ENCODE assay signal across 13 cellular contexts in genomic region chr20:46349742-46350056, GRCh38. TPM values are rescaled to one million over a fixed set of nuclear protein-coding genes. Genes with fewer than 3 reads are reported as not detected.
A peak's percentile ranks its signal among the peaks of the same experiment; 100 is the strongest.
DNase-seq lines count a peak whose midpoint lies in the region; ATAC-seq and TF ChIP-seq lines count a peak whose summit lies in the region.
"Had no signal": no experiment of that assay in that cellular context is flagged by ENCODE, and none has a peak within 500 bp of the region (broad histone marks: within the 10 kb centered on the region; RNA-seq: fewer than 3 reads in every experiment).

No MANE protein-coding gene starts in this region.

- no peak overlapping the region for H3K27ac ChIP-seq in CD4-positive, alpha-beta T cell (ENCODE audit: low read depth, low read length)
- peak overlapping the region; percentile 5; the same call in 1 of the 2 replicates for H3K27ac ChIP-seq in HUES6 (ENCODE audit: low read depth, low read length)
- H3K27ac ChIP-seq: cardiac muscle cell, prostate gland had no signal

- CTCF ChIA-PET in CD4-positive, alpha-beta T cell (lab: Charles Lee) = interaction anchor here (1.2 to 2.3 kb wide), 3 partner anchors 15 to 335 kb away, joined by 5 to 20 read pairs (median 7); no protein-coding TSS in a partner anchor
- CTCF ChIA-PET in activated CD8-positive, alpha-beta T cell treated with anti-CD3 and anti-CD28 coated beads for 36 hours (lab: Charles Lee) = interaction anchor here (0.6 to 4.9 kb wide), 11 partner anchors 9 to 230 kb away, joined by 3 to 44 read pairs (median 7); no protein-coding TSS in a partner anchor

- DNase-seq in CD4-positive, alpha-beta T cell = no peak
- DNase-seq in adipocyte (ENCODE audit: low read depth) (no peak), mucosa of descending colon (no peak), NCI-H1436 (lab: John Stamatoyannopoulos, UW) (no peak), globus pallidus (ENCODE audit: low spot score) (no peak)
- no peak for DNase-seq in activated CD8-positive, alpha-beta T cell treated with anti-CD3 and anti-CD28 coated beads for 36 hours
- DNase-seq: KG1; NK-92 treated with Interleukin-12 subunit alpha and Interleukin-12 subunit beta, amount 100 ng/mL, for 24 hours had no signal

- H3K4me1 ChIP-seq in HUES6 (ENCODE audit: control insufficient read depth, insufficient read depth, low read length) (peaks cover 36% of the 10 kb centered on the region), adipocyte (ENCODE audit: control insufficient read depth, insufficient read depth, low read length) (peaks cover 28% of the 10 kb centered on the region), mucosa of descending colon (ENCODE audit: low read depth) (no peaks in the 10 kb centered on the region)
- H3K4me1 ChIP-seq: prostate gland had no signal

- no peaks in the 10 kb centered on the region for H3K27me3 Mint-ChIP-seq in CD4-positive, alpha-beta T cell
- no peaks in the 10 kb centered on the region for H3K27me3 Mint-ChIP-seq in activated CD8-positive, alpha-beta T cell treated with anti-CD3 and anti-CD28 coated beads for 36 hours

- TF ChIP-seq CTCF in CD4-positive, alpha-beta T cell (IDR thresholded peaks at IDR 0.05) = no peak
- TF ChIP-seq CTCF in mucosa of descending colon (IDR thresholded peaks at IDR 0.05) = no peak
- TF ChIP-seq CTCF in activated CD8-positive, alpha-beta T cell treated with anti-CD3 and anti-CD28 coated beads for 36 hours (IDR thresholded peaks at IDR 0.05) = no peak

- POLR2A ChIA-PET in CD4-positive, alpha-beta T cell (lab: Charles Lee) = interaction anchor here (1.3 to 2.0 kb wide), 2 partner anchors 10 to 14 kb away, joined by 3 to 6 read pairs; no protein-coding TSS in a partner anchor
- POLR2A ChIA-PET in activated CD8-positive, alpha-beta T cell treated with anti-CD3 and anti-CD28 coated beads for 36 hours (lab: Charles Lee) = interaction anchor here (2.5 kb wide), 1 partner anchor 8 kb away, joined by 6 read pairs; no protein-coding TSS in a partner anchor

- H3K9ac ChIP-seq in HUES6 (ENCODE audit: low read length) = peak overlapping the region; percentile 58
- peak overlapping the region; percentile 47 for H3K9ac ChIP-seq in adipocyte (ENCODE audit: low read length)

- H3K4me3 ChIP-seq in HUES6 (ENCODE audit: low read depth, low read length) (no peak overlapping the region), adipocyte (ENCODE audit: low read length) (no peak overlapping the region), mucosa of descending colon (no peak overlapping the region)
- H3K4me3 ChIP-seq: cardiac muscle cell, prostate gland had no signal

- H3K4me3 Mint-ChIP-seq in CD4-positive, alpha-beta T cell = no peak overlapping the region
- no peak overlapping the region for H3K4me3 Mint-ChIP-seq in activated CD8-positive, alpha-beta T cell treated with anti-CD3 and anti-CD28 coated beads for 36 hours

- no peaks in the 10 kb centered on the region for H3K9me3 Mint-ChIP-seq in CD4-positive, alpha-beta T cell
- H3K9me3 Mint-ChIP-seq in activated CD8-positive, alpha-beta T cell treated with anti-CD3 and anti-CD28 coated beads for 36 hours = no peaks in the 10 kb centered on the region

- intact Hi-C loops in CD4-positive, alpha-beta T cell (cut with DNase I, micrococcal nuclease) = loop anchor here (2.0 to 5.0 kb wide), 4 partner anchors 42 to 327 kb away; partner anchors contain the start of gene CDH22 (in 1 of the 2)
- intact Hi-C loops in mucosa of descending colon (cut with DNase I, micrococcal nuclease) = no loop called here
- intact Hi-C loops in activated CD8-positive, alpha-beta T cell treated with anti-CD3 and anti-CD28 coated beads for 36 hours (cut with micrococcal nuclease) = no loop called here

- no peak for ATAC-seq in CD4-positive, alpha-beta T cell (ENCODE audit: poor library complexity)
- ATAC-seq in mucosa of descending colon (peak; percentile 20), HG03571 (IDR thresholded peaks at IDR 0.05; ENCODE audit: unreplicated experiment) (no peak)
- no peak for ATAC-seq in activated CD8-positive, alpha-beta T cell treated with anti-CD3 and anti-CD28 coated beads for 36 hours

- peaks cover 15% of the 10 kb centered on the region for H3K4me1 Mint-ChIP-seq in CD4-positive, alpha-beta T cell (ENCODE audit: low read depth)
- peaks cover 16% of the 10 kb centered on the region for H3K4me1 Mint-ChIP-seq in activated CD8-positive, alpha-beta T cell treated with anti-CD3 and anti-CD28 coated beads for 36 hours (ENCODE audit: low read depth)

- no peaks in the 10 kb centered on the region for H3K9me3 ChIP-seq in CD4-positive, alpha-beta T cell (ENCODE audit: control insufficient read depth, low read length)
- H3K9me3 ChIP-seq in HUES6 (ENCODE audit: control insufficient read depth, insufficient read depth, low read depth, low read length) (no peaks in the 10 kb centered on the region), adipocyte (ENCODE audit: control insufficient read depth, low read length) (no peaks in the 10 kb centered on the region), mucosa of descending colon (no peaks in the 10 kb centered on the region)
- H3K9me3 ChIP-seq: prostate gland had no signal

- no peaks in the 10 kb centered on the region for H3K27me3 ChIP-seq in CD4-positive, alpha-beta T cell (ENCODE audit: control insufficient read depth, insufficient read depth, low read length)
- H3K27me3 ChIP-seq in HUES6 (ENCODE audit: control insufficient read depth, insufficient read depth, low read length) (peaks cover 7% of the 10 kb centered on the region; the same call in 1 of the 2 replicates), adipocyte (replicated peaks; ENCODE audit: control insufficient read depth, insufficient read depth, low read length) (no peaks in the 10 kb centered on the region)
- H3K27me3 ChIP-seq: cardiac muscle cell had no signal

- H3K36me3 Mint-ChIP-seq in CD4-positive, alpha-beta T cell (ENCODE audit: low read depth) = peaks cover 63% of the 10 kb centered on the region
- H3K36me3 Mint-ChIP-seq in activated CD8-positive, alpha-beta T cell treated with anti-CD3 and anti-CD28 coated beads for 36 hours (ENCODE audit: low read depth) = peaks cover 18% of the 10 kb centered on the region

- peak overlapping the region; percentile 42 for H3K27ac Mint-ChIP-seq in CD4-positive, alpha-beta T cell
- H3K27ac Mint-ChIP-seq in activated CD8-positive, alpha-beta T cell treated with anti-CD3 and anti-CD28 coated beads for 36 hours = no peak overlapping the region

- H3K36me3 ChIP-seq in HUES6 (ENCODE audit: control insufficient read depth, insufficient read depth, low read length) (peaks cover 12% of the 10 kb centered on the region), adipocyte (ENCODE audit: control insufficient read depth, insufficient read depth, low read length, severe bottlenecking) (peaks cover 27% of the 10 kb centered on the region), mucosa of descending colon (ENCODE audit: low read depth) (no peaks in the 10 kb centered on the region)
- H3K36me3 ChIP-seq: prostate gland had no signal

RNA-seq across cellular contexts. Expression of gene CDH22, which starts 41.4 kb away (rescaled TPM):
- not detected for total RNA-seq in CD4-positive, alpha-beta T cell
- under 1 TPM; 0.13 to 0.32 (median 0.19) TPM for total RNA-seq in mucosa of descending colon
- total RNA-seq in activated CD8-positive, alpha-beta T cell treated with anti-CD3 and anti-CD28 coated beads for 36 hours = not detected
- total RNA-seq: cardiac muscle cell, liver had no signal

RNA-seq across cellular contexts. Expression of gene ELMO2, which starts 56.7 kb away (rescaled TPM):
- 10 to 100 TPM; 85.6 TPM for total RNA-seq in CD4-positive, alpha-beta T cell
- 10 to 100 TPM; 21.2 to 46.6 (median 27.1) TPM for total RNA-seq in mucosa of descending colon
- 10 to 100 TPM; 36.2 to 38.1 TPM for total RNA-seq in activated CD8-positive, alpha-beta T cell treated with anti-CD3 and anti-CD28 coated beads for 36 hours

Comparison
In these comparisons a context has a peak if more than half of its experiments do, and no peak if none do; other contexts are left out.
1. intact Hi-C loops: an anchor here in CD4-positive, alpha-beta T cell (2.0 to 5.0 kb wide); none called in mucosa of descending colon and activated CD8-positive, alpha-beta T cell treated with anti-CD3 and anti-CD28 coated beads for 36 hours.